8 cellular contexts compared by ENCODE assay signal in genomic region chr4:27048350-27049100, GRCh38.
DNase-seq lines count a peak whose midpoint lies in the region; ATAC-seq and TF ChIP-seq lines count a peak whose summit lies in the region.

No MANE protein-coding gene starts in this region.

- peaks cover 0 to 13% (median 4%) of the 10 kb centered on the region in 7 donors for H3K4me1 Mint-ChIP-seq in naive thymus-derived CD4-positive, alpha-beta T cell

- DNase-seq in DMS114 treated with DMSO at 0.1 percent for 48 hours (lab: John Stamatoyannopoulos, UW; ENCODE audit: unreplicated experiment) = peak; percentile 55
- DNase-seq in HEK293T (ENCODE audit: extremely low spot score) = peak; percentile 21
- DNase-seq in dorsolateral prefrontal cortex = no peak
- peak in 5 of 9 donors; percentile 28 to 44 (median 32) for DNase-seq in naive thymus-derived CD4-positive, alpha-beta T cell

- H3K9ac ChIP-seq in OCI-LY3 (ENCODE audit: low read length) = peak overlapping the region; percentile 40

- intact Hi-C loops in dorsolateral prefrontal cortex (cut with DNase I) = loop anchor here (2.0 to 10.0 kb wide), 2 partner anchors 34 to 266 kb away; no protein-coding TSS in a partner anchor
- intact Hi-C loops in naive thymus-derived CD4-positive, alpha-beta T cell (cut with micrococcal nuclease) = loop anchor here in 1 of 2 donors (5.0 kb wide), 1 partner anchor 269 kb away; no protein-coding TSS in a partner anchor

- H3K27ac ChIP-seq in OCI-LY3 (ENCODE audit: low read length) (no peak overlapping the region), dorsolateral prefrontal cortex (peak overlapping the region in 3 of 59 donors; percentile 1 to 36 (median 15))
- no peak overlapping the region for H3K27ac ChIP-seq in naive thymus-derived CD4-positive, alpha-beta T cell (ENCODE audit: low read depth, low read length)

- peak overlapping the region; percentile 99 for H3K4me2 ChIP-seq in OCI-LY3 (ENCODE audit: low read length)

- H2AFZ ChIP-seq in OCI-LY3 (ENCODE audit: low read depth, low read length) = 0 out of 2 replicates have a peak overlapping the region, but pooled peaks have one; percentile 18

- H3K4me3 Mint-ChIP-seq in naive thymus-derived CD4-positive, alpha-beta T cell = peak overlapping the region in 9 of 10 donors; percentile 8 to 79 (median 62)

- no peaks in the 10 kb centered on the region for H3K36me3 ChIP-seq in OCI-LY3 (replicated peaks; ENCODE audit: low read depth, low read length)
- H3K36me3 ChIP-seq in naive thymus-derived CD4-positive, alpha-beta T cell (ENCODE audit: control insufficient read depth in 2 of 3, insufficient read depth in 3 of 3, low read length in 3 of 3) = no peaks in the 10 kb centered on the region

- H3K9me3 ChIP-seq in OCI-LY3 (ENCODE audit: insufficient read depth, low read length) = peaks cover 6% of the 10 kb centered on the region; the same call in 1 of the 2 replicates
- peaks cover 0 to 4% (median 0%) of the 10 kb centered on the region in 3 experiments for H3K9me3 ChIP-seq in naive thymus-derived CD4-positive, alpha-beta T cell (ENCODE audit: control insufficient read depth in 2 of 3, low read length in 3 of 3)

- ATAC-seq in naive thymus-derived CD4-positive, alpha-beta T cell = peak; percentile 48
- ATAC-seq in GM18517 (IDR thresholded peaks at IDR 0.05; ENCODE audit: unreplicated experiment) (no peak), HG03565 (IDR thresholded peaks at IDR 0.05; ENCODE audit: unreplicated experiment) (no peak), HG02571 (IDR thresholded peaks at IDR 0.05; ENCODE audit: unreplicated experiment) (no peak)

- H4K20me1 ChIP-seq in OCI-LY3 (ENCODE audit: insufficient read depth, low read length) = no peaks in the 10 kb centered on the region

- peaks cover 40 to 73% (median 56%) of the 10 kb centered on the region in 5 donors for H3K27me3 Mint-ChIP-seq in naive thymus-derived CD4-positive, alpha-beta T cell

- peaks cover 32% of the 10 kb centered on the region for H3K27me3 ChIP-seq in OCI-LY3 (ENCODE audit: low read depth, low read length)
- H3K27me3 ChIP-seq in dorsolateral prefrontal cortex = peaks cover 0 to 13% (median 0%) of the 10 kb centered on the region in 45 donors
- no peaks in the 10 kb centered on the region for H3K27me3 ChIP-seq in naive thymus-derived CD4-positive, alpha-beta T cell (ENCODE audit: control insufficient read depth in 2 of 2, insufficient read depth in 2 of 2, low read length in 2 of 2)

- TF ChIP-seq CTCF in OCI-LY3 (IDR thresholded peaks at IDR 0.05; ENCODE audit: low read depth, low read length) (peak; percentile 80), dorsolateral prefrontal cortex (IDR thresholded peaks at IDR 0.05 in 54 of 56, conservative IDR thresholded peaks at IDR 0.05 in 2 of 56; ENCODE audit: low read depth in 1 of 56, partially characterized antibody in 56 of 56) (peak; percentile 71 to 97 (median 86))

- H3K9me3 Mint-ChIP-seq in naive thymus-derived CD4-positive, alpha-beta T cell = peaks cover 0 to 16% (median 7%) of the 10 kb centered on the region in 11 donors

- POLR2A ChIA-PET in HEK293T (lab: Yijun Ruan, JAX) = no interaction called here
- POLR2A ChIA-PET in naive thymus-derived CD4-positive, alpha-beta T cell (lab: Charles Lee) = no interaction called here

- H3K27ac Mint-ChIP-seq in naive thymus-derived CD4-positive, alpha-beta T cell = no peak overlapping the region

- H3K4me1 ChIP-seq in OCI-LY3 (ENCODE audit: low read length) = peaks cover 9% of the 10 kb centered on the region
- H3K4me1 ChIP-seq in naive thymus-derived CD4-positive, alpha-beta T cell (ENCODE audit: control insufficient read depth in 2 of 2, insufficient read depth in 2 of 2, low read length in 2 of 2) = no peaks in the 10 kb centered on the region

- H3K4me3 ChIP-seq in OCI-LY3 (ENCODE audit: low read length) = peak overlapping the region; percentile 79
- H3K4me3 ChIP-seq in dorsolateral prefrontal cortex = peak overlapping the region; percentile 1 to 74 (median 56)
- peak overlapping the region; percentile 6 for H3K4me3 ChIP-seq in naive thymus-derived CD4-positive, alpha-beta T cell (ENCODE audit: low read length)

- peaks cover 0 to 10% (median 4%) of the 10 kb centered on the region in 5 donors for H3K36me3 Mint-ChIP-seq in naive thymus-derived CD4-positive, alpha-beta T cell

- no peaks in the 10 kb centered on the region for H3K79me2 ChIP-seq in OCI-LY3 (ENCODE audit: low read length)

- CTCF ChIA-PET in HEK293T (lab: Yijun Ruan, JAX) = interaction anchor here (0.6 to 2.6 kb wide), 6 partner anchors 10 to 76 kb away, joined by 3 to 8 read pairs (median 4); no protein-coding TSS in a partner anchor
- CTCF ChIA-PET in naive thymus-derived CD4-positive, alpha-beta T cell (lab: Charles Lee) = interaction anchor here (0.7 kb wide), 1 partner anchor 16 kb away, joined by 3 read pairs; no protein-coding TSS in a partner anchor

TF ChIP-seq in HEK293T, 16 proteins besides CTCF, POLR2A, EP300 and RAD21:
- TF ChIP-seq HDGF (IDR thresholded peaks at IDR 0.05; ENCODE audit: borderline replicate concordance) = no peak
- no peak for TF ChIP-seq ELF4 (IDR thresholded peaks at IDR 0.05)
- no peak for TF ChIP-seq PKNOX1 (IDR thresholded peaks at IDR 0.05)
- no peak for TF ChIP-seq NFRKB (IDR thresholded peaks at IDR 0.05)
- TF ChIP-seq LEF1 (IDR thresholded peaks at IDR 0.05; ENCODE audit: borderline replicate concordance) = no peak
- TF ChIP-seq ARNT (IDR thresholded peaks at IDR 0.05) = no peak
- TF ChIP-seq FOXK2 (IDR thresholded peaks at IDR 0.05) = no peak
- TF ChIP-seq ZNF384 (IDR thresholded peaks at IDR 0.05) = no peak
- TF ChIP-seq FOXM1 (IDR thresholded peaks at IDR 0.05; ENCODE audit: borderline replicate concordance) = no peak
- no peak for TF ChIP-seq SUZ12 (IDR thresholded peaks at IDR 0.05)
- TF ChIP-seq TARDBP (IDR thresholded peaks at IDR 0.05) = no peak
- no peak for TF ChIP-seq BHLHE40 (IDR thresholded peaks at IDR 0.05; ENCODE audit: borderline replicate concordance)
- TF ChIP-seq SP1 (IDR thresholded peaks at IDR 0.05) = no peak
- no peak for TF ChIP-seq L3MBTL2 (conservative IDR thresholded peaks at IDR 0.05)
- TF ChIP-seq FOXA1 (IDR thresholded peaks at IDR 0.05) = no peak

Comparison
In these comparisons a context has a peak if more than half of its experiments do, and no peak if none do; other contexts are left out.
1. DNase-seq: peak in DMS114 treated with DMSO at 0.1 percent for 48 hours (single experiment), HEK293T (single experiment) and naive thymus-derived CD4-positive, alpha-beta T cell (5 of 9); none in dorsolateral prefrontal cortex (0 of 10).
2. H3K4me3 ChIP-seq: peak in every context shown above with its lines; median percentile 79 in OCI-LY3; 56 in dorsolateral prefrontal cortex; 6 in naive thymus-derived CD4-positive, alpha-beta T cell.